In the genomic region with DNA sequence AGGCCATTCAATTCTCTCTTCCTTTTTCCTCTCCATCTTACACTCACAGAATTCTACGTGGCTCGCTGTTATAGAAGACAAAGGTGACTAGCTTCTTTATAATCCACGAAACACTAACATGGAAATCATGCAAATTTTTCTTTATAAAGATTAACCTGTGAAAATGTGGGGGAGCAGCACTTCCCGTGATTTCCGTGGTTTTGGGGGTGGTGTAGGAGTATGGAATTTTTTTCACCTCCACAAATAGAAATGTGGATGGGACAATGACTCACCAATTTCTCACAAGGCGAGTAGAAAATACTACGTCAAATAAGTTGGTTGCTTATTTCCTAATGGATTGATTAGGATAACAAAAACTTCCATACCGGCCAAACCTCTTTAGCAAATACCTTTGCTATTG, we compare ENCODE assay signal across 1 cellular context.
TF ChIP-seq lines count a peak whose summit lies in the region.

No MANE protein-coding gene starts in this region.

TF ChIP-seq in H1, 55 proteins besides CTCF, POLR2A, EP300 and RAD21:
- TF ChIP-seq SUZ12 (IDR thresholded peaks at IDR 0.05; ENCODE audit: low read length) (no peak), POU5F1 (IDR thresholded peaks at IDR 0.05; ENCODE audit: low read depth, low read length) (no peak), SAP30 (IDR thresholded peaks at IDR 0.05; ENCODE audit: insufficient read depth, insufficient replicate concordance, low read length) (no peak), CHD2 (IDR thresholded peaks at IDR 0.05; ENCODE audit: low read length) (no peak), RXRA (IDR thresholded peaks at IDR 0.05; ENCODE audit: insufficient read depth, low read depth, low read length) (no peak), EZH2 (IDR thresholded peaks at IDR 0.05; ENCODE audit: low read depth, low read length, severe bottlenecking) (no peak), KDM4A (IDR thresholded peaks at IDR 0.05; ENCODE audit: low read depth, low read length, severe bottlenecking) (no peak), HDAC6 (IDR thresholded peaks at IDR 0.05; ENCODE audit: low read depth, low read length) (no peak), GABPA (IDR thresholded peaks at IDR 0.05; ENCODE audit: borderline replicate concordance, insufficient read depth, low read length) (no peak), CTBP2 (IDR thresholded peaks at IDR 0.05; ENCODE audit: borderline replicate concordance, insufficient read depth, insufficient read length, low read length) (no peak), SIN3A (conservative IDR thresholded peaks at IDR 0.05 in 1 of 2, IDR thresholded peaks at IDR 0.05 in 1 of 2; ENCODE audit: low read depth in 1 of 2, low read length in 2 of 2) (no peak), BACH1 (IDR thresholded peaks at IDR 0.05; ENCODE audit: low read length) (no peak), SP2 (IDR thresholded peaks at IDR 0.05; ENCODE audit: low read length) (no peak), YY1 (IDR thresholded peaks at IDR 0.05; ENCODE audit: low read depth, low read length) (no peak), HDAC2 (IDR thresholded peaks at IDR 0.05; ENCODE audit: borderline replicate concordance in 1 of 2, low read depth in 2 of 2, low read length in 2 of 2) (no peak)
- TF ChIP-seq, protein P1, sequence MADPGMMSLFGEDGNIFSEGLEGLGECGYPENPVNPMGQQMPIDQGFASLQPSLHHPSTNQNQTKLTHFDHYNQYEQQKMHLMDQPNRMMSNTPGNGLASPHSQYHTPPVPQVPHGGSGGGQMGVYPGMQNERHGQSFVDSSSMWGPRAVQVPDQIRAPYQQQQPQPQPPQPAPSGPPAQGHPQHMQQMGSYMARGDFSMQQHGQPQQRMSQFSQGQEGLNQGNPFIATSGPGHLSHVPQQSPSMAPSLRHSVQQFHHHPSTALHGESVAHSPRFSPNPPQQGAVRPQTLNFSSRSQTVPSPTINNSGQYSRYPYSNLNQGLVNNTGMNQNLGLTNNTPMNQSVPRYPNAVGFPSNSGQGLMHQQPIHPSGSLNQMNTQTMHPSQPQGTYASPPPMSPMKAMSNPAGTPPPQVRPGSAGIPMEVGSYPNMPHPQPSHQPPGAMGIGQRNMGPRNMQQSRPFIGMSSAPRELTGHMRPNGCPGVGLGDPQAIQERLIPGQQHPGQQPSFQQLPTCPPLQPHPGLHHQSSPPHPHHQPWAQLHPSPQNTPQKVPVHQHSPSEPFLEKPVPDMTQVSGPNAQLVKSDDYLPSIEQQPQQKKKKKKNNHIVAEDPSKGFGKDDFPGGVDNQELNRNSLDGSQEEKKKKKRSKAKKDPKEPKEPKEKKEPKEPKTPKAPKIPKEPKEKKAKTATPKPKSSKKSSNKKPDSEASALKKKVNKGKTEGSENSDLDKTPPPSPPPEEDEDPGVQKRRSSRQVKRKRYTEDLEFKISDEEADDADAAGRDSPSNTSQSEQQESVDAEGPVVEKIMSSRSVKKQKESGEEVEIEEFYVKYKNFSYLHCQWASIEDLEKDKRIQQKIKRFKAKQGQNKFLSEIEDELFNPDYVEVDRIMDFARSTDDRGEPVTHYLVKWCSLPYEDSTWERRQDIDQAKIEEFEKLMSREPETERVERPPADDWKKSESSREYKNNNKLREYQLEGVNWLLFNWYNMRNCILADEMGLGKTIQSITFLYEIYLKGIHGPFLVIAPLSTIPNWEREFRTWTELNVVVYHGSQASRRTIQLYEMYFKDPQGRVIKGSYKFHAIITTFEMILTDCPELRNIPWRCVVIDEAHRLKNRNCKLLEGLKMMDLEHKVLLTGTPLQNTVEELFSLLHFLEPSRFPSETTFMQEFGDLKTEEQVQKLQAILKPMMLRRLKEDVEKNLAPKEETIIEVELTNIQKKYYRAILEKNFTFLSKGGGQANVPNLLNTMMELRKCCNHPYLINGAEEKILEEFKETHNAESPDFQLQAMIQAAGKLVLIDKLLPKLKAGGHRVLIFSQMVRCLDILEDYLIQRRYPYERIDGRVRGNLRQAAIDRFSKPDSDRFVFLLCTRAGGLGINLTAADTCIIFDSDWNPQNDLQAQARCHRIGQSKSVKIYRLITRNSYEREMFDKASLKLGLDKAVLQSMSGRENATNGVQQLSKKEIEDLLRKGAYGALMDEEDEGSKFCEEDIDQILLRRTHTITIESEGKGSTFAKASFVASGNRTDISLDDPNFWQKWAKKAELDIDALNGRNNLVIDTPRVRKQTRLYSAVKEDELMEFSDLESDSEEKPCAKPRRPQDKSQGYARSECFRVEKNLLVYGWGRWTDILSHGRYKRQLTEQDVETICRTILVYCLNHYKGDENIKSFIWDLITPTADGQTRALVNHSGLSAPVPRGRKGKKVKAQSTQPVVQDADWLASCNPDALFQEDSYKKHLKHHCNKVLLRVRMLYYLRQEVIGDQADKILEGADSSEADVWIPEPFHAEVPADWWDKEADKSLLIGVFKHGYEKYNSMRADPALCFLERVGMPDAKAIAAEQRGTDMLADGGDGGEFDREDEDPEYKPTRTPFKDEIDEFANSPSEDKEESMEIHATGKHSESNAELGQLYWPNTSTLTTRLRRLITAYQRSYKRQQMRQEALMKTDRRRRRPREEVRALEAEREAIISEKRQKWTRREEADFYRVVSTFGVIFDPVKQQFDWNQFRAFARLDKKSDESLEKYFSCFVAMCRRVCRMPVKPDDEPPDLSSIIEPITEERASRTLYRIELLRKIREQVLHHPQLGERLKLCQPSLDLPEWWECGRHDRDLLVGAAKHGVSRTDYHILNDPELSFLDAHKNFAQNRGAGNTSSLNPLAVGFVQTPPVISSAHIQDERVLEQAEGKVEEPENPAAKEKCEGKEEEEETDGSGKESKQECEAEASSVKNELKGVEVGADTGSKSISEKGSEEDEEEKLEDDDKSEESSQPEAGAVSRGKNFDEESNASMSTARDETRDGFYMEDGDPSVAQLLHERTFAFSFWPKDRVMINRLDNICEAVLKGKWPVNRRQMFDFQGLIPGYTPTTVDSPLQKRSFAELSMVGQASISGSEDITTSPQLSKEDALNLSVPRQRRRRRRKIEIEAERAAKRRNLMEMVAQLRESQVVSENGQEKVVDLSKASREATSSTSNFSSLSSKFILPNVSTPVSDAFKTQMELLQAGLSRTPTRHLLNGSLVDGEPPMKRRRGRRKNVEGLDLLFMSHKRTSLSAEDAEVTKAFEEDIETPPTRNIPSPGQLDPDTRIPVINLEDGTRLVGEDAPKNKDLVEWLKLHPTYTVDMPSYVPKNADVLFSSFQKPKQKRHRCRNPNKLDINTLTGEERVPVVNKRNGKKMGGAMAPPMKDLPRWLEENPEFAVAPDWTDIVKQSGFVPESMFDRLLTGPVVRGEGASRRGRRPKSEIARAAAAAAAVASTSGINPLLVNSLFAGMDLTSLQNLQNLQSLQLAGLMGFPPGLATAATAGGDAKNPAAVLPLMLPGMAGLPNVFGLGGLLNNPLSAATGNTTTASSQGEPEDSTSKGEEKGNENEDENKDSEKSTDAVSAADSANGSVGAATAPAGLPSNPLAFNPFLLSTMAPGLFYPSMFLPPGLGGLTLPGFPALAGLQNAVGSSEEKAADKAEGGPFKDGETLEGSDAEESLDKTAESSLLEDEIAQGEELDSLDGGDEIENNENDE (IDR thresholded peaks at IDR 0.05; ENCODE audit: insufficient replicate concordance, low read length): no peak
- TF ChIP-seq, protein P2, sequence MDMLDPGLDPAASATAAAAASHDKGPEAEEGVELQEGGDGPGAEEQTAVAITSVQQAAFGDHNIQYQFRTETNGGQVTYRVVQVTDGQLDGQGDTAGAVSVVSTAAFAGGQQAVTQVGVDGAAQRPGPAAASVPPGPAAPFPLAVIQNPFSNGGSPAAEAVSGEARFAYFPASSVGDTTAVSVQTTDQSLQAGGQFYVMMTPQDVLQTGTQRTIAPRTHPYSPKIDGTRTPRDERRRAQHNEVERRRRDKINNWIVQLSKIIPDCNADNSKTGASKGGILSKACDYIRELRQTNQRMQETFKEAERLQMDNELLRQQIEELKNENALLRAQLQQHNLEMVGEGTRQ (IDR thresholded peaks at IDR 0.05; ENCODE audit: low read length): no peak
- TF ChIP-seq, protein P3, sequence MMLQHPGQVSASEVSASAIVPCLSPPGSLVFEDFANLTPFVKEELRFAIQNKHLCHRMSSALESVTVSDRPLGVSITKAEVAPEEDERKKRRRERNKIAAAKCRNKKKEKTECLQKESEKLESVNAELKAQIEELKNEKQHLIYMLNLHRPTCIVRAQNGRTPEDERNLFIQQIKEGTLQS (IDR thresholded peaks at IDR 0.05; ENCODE audit: insufficient read depth, low read depth, low read length): no peak
- TF ChIP-seq, protein P4, sequence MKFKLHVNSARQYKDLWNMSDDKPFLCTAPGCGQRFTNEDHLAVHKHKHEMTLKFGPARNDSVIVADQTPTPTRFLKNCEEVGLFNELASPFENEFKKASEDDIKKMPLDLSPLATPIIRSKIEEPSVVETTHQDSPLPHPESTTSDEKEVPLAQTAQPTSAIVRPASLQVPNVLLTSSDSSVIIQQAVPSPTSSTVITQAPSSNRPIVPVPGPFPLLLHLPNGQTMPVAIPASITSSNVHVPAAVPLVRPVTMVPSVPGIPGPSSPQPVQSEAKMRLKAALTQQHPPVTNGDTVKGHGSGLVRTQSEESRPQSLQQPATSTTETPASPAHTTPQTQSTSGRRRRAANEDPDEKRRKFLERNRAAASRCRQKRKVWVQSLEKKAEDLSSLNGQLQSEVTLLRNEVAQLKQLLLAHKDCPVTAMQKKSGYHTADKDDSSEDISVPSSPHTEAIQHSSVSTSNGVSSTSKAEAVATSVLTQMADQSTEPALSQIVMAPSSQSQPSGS (IDR thresholded peaks at IDR 0.05; ENCODE audit: low read length): no peak
